Comparison of ENCODE assay signal across 13 cellular contexts in the genomic region with DNA sequence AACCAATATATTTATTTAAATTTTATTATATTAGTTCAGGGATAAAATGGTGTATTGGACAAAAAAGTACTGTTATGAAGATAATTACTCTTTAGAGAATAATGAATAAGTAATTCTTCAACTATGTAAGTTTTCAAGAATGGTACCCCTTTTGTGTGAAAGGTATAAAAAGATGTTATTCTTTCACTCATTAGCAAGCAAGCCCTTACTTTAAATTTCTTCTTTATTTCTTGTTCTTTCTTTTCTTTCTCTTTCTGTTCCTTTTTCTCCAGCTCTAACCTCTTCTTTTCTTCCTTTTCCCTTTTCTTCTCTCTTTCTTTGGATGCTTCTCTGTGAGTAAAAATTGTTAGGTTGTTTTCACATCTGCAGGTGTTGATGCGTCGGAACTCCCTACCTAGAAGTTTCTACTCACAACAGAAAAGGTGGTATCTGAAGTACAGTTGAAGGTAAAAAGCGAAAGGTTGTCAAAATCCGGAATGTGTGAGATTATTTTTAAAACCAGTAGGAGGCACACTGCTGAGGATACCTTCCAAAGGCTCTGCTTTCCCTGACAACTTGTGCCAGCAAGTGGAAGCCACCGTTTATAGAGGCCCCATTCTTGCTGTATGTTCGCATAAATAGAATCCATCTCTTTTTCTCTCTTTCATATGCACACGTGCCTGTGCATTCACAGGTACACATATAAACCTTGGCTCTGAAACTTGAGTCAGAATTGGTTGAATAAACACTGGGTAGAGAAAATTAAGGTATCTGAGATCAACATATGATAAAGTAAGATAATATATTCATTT.
DNase-seq lines count a peak whose midpoint lies in the region; ATAC-seq, FAIRE-seq and TF ChIP-seq lines count a peak whose summit lies in the region.
"Had no signal": no experiment of that assay in that cellular context is flagged by ENCODE, and none has a peak within 500 bp of the region (broad histone marks: within the 10 kb centered on the region; RNA-seq: fewer than 3 reads in every experiment).

No MANE protein-coding gene starts in this region.

- peaks cover 36% of the 10 kb centered on the region for H3K4me1 Mint-ChIP-seq in activated CD8-positive, alpha-beta T cell treated with anti-CD3 and anti-CD28 coated beads for 36 hours (ENCODE audit: low read depth)

- POLR2A ChIA-PET in activated CD8-positive, alpha-beta T cell treated with anti-CD3 and anti-CD28 coated beads for 36 hours (lab: Charles Lee) = interaction anchor here (1.2 kb wide), 1 partner anchor 80 kb away, joined by 4 read pairs; no protein-coding TSS in a partner anchor

- ATAC-seq in activated CD8-positive, alpha-beta T cell treated with anti-CD3 and anti-CD28 coated beads for 36 hours = peak; percentile 49
- no peak for ATAC-seq in GM19035 (IDR thresholded peaks at IDR 0.05; ENCODE audit: unreplicated experiment)
- ATAC-seq: natural killer cell had no signal

- CTCF ChIA-PET in activated CD8-positive, alpha-beta T cell treated with anti-CD3 and anti-CD28 coated beads for 36 hours (lab: Charles Lee) = interaction anchor here (0.8 to 1.0 kb wide), 4 partner anchors 17 to 98 kb away, joined by 3 to 6 read pairs (median 4); no protein-coding TSS in a partner anchor

- intact Hi-C loops in activated CD8-positive, alpha-beta T cell treated with anti-CD3 and anti-CD28 coated beads for 36 hours (cut with micrococcal nuclease) = no loop called here

- peaks cover 40% of the 10 kb centered on the region for H3K36me3 Mint-ChIP-seq in activated CD8-positive, alpha-beta T cell treated with anti-CD3 and anti-CD28 coated beads for 36 hours (ENCODE audit: low read depth)

- H3K27me3 Mint-ChIP-seq in activated CD8-positive, alpha-beta T cell treated with anti-CD3 and anti-CD28 coated beads for 36 hours = no peaks in the 10 kb centered on the region

- TF ChIP-seq CTCF in activated CD8-positive, alpha-beta T cell treated with anti-CD3 and anti-CD28 coated beads for 36 hours (IDR thresholded peaks at IDR 0.05) = no peak

- H3K27ac Mint-ChIP-seq in activated CD8-positive, alpha-beta T cell treated with anti-CD3 and anti-CD28 coated beads for 36 hours = peak overlapping the region; percentile 85

- H3K4me3 Mint-ChIP-seq in activated CD8-positive, alpha-beta T cell treated with anti-CD3 and anti-CD28 coated beads for 36 hours = no peak overlapping the region
- H3K4me3 Mint-ChIP-seq: natural killer cell had no signal

- FAIRE-seq in H54 (lab: Jason Lieb, UNC) = peak; percentile 94
- FAIRE-seq in GM12891 (lab: Jason Lieb, UNC) = no peak
- FAIRE-seq: A204.1 had no signal

- TF ChIP-seq POLR2A in H54 (IDR thresholded peaks at IDR 0.05; ENCODE audit: low read depth, low read length) (no peak), GM12891 (IDR thresholded peaks at IDR 0.05; ENCODE audit: low read depth, low read length) (no peak)

- no peaks in the 10 kb centered on the region for H3K9me3 Mint-ChIP-seq in activated CD8-positive, alpha-beta T cell treated with anti-CD3 and anti-CD28 coated beads for 36 hours
- H3K9me3 Mint-ChIP-seq: natural killer cell had no signal

- DNase-seq in DMS 273 (lab: John Stamatoyannopoulos, UW; ENCODE audit: unreplicated experiment) = peak; percentile 20
- DNase-seq in DMS 273 treated with DMSO at 0.1 percent for 48 hours (lab: John Stamatoyannopoulos, UW) = no peak
- DNase-seq in H54 (ENCODE audit: insufficient read length, low spot score) = no peak
- DNase-seq in activated CD8-positive, alpha-beta T cell treated with anti-CD3 and anti-CD28 coated beads for 36 hours = no peak
- peak; percentile 24 for DNase-seq in iPS-NIHi11 (ENCODE audit: low spot score)
- DNase-seq in activated gamma-delta T cell treated with Interleukin-2 at 50 U/mL for 16 hours = no peak
- DNase-seq in GM12891 (ENCODE audit: insufficient read length, low spot score) = no peak
- DNase-seq: GDM1; natural killer cell; NCI-H510A; stimulated activated CD4-positive, alpha-beta T cell treated with anti-CD3 and anti-CD28 coated beads, Interleukin-12 subunit alpha, Interleukin-12 subunit beta, amount 100 ng/mL, for 4 hours had no signal

TF ChIP-seq in GM12891, 5 proteins besides CTCF, POLR2A, EP300 and RAD21:
- TF ChIP-seq POU2F2 (IDR thresholded peaks at IDR 0.05; ENCODE audit: low read depth, low read length) (no peak), POLR2AphosphoS5 (IDR thresholded peaks at IDR 0.05; ENCODE audit: low read depth, low read length) (no peak), SPI1 (IDR thresholded peaks at IDR 0.05; ENCODE audit: low read depth, low read length) (no peak), TAF1 (IDR thresholded peaks at IDR 0.05; ENCODE audit: low read depth, low read length) (no peak), PAX5 (IDR thresholded peaks at IDR 0.05; ENCODE audit: insufficient read depth, low read length, severe bottlenecking) (no peak)

Comparison
In these comparisons a context has a peak if more than half of its experiments do, and no peak if none do; other contexts are left out.
1. DNase-seq: peak in DMS 273 (single experiment) and iPS-NIHi11 (single experiment); none in DMS 273 treated with DMSO at 0.1 percent for 48 hours (single experiment), H54 (single experiment), activated CD8-positive, alpha-beta T cell treated with anti-CD3 and anti-CD28 coated beads for 36 hours (single experiment), activated gamma-delta T cell treated with Interleukin-2 at 50 U/mL for 16 hours (single experiment) and GM12891 (single experiment).